In genomic region chr3:53166781-53167291, GRCh38 we compare ENCODE assay signal across 10 cellular contexts. TPM values are rescaled to one million over a fixed set of nuclear protein-coding genes. Genes with fewer than 3 reads are reported as not detected.
DNase-seq lines count a peak whose midpoint lies in the region; ATAC-seq and TF ChIP-seq lines count a peak whose summit lies in the region.
"Had no signal": no experiment of that assay in that cellular context is flagged by ENCODE, and none has a peak within 500 bp of the region (broad histone marks: within the 10 kb centered on the region; RNA-seq: fewer than 3 reads in every experiment).

No MANE protein-coding gene starts in this region.

- H3K9me3 ChIP-seq in NT2/D1 (ENCODE audit: insufficient read depth, low read length) (no peaks in the 10 kb centered on the region), esophagus (ENCODE audit: control insufficient read depth in 2 of 2, insufficient read depth in 1 of 2, low read depth in 1 of 2, low read length in 1 of 2) (no peaks in the 10 kb centered on the region), ovary (no peaks in the 10 kb centered on the region)

- TF ChIP-seq CTCF in ovary (IDR thresholded peaks at IDR 0.05), result no peak

- peak overlapping the region; percentile 14 for H3K9ac ChIP-seq in NT2/D1 (ENCODE audit: insufficient read length, low read depth)

- H3K4me1 ChIP-seq in NT2/D1 (ENCODE audit: insufficient read depth, insufficient read length), result peaks cover 53% of the 10 kb centered on the region
- peaks cover 6 to 36% of the 10 kb centered on the region in 2 donors for H3K4me1 ChIP-seq in esophagus (ENCODE audit: control insufficient read depth in 2 of 2, insufficient read depth in 2 of 2, low read length in 1 of 2)
- H3K4me1 ChIP-seq in ovary (ENCODE audit: insufficient read depth), result peaks cover 5% of the 10 kb centered on the region

- intact Hi-C loops in ovary (cut with DNase I), result loop anchor here in 1 of 4 donors (5.0 kb wide), 1 partner anchor 85 kb away; no protein-coding TSS in a partner anchor

- H3K27me3 ChIP-seq in NT2/D1 (ENCODE audit: insufficient read depth, insufficient read length) (no peaks in the 10 kb centered on the region), esophagus (ENCODE audit: control insufficient read depth in 1 of 2, insufficient read depth in 2 of 2, low read length in 2 of 2) (no peaks in the 10 kb centered on the region), ovary (no peaks in the 10 kb centered on the region)

- H3K36me3 ChIP-seq in NT2/D1 (ENCODE audit: insufficient read depth, insufficient read length, low read length) (peaks cover 20% of the 10 kb centered on the region), esophagus (ENCODE audit: control insufficient read depth in 2 of 2, insufficient read depth in 2 of 2, low read length in 1 of 2) (peaks cover 0 to 6% of the 10 kb centered on the region in 2 donors), ovary (no peaks in the 10 kb centered on the region)

- TF ChIP-seq EP300 in ovary (IDR thresholded peaks at IDR 0.05), result no peak

- ATAC-seq in HG03175 (IDR thresholded peaks at IDR 0.05; ENCODE audit: unreplicated experiment) (no peak), HG03439 (IDR thresholded peaks at IDR 0.05; ENCODE audit: unreplicated experiment) (no peak), HG03521 (IDR thresholded peaks at IDR 0.05; ENCODE audit: unreplicated experiment) (no peak), HG03025 (IDR thresholded peaks at IDR 0.05; ENCODE audit: low FRiP score, unreplicated experiment) (no peak)
- ATAC-seq: activated CD4-positive, alpha-beta T cell treated with anti-CD3 and anti-CD28 coated beads for 36 hours; left colon had no signal

- no peak overlapping the region for H3K4me3 ChIP-seq in NT2/D1 (ENCODE audit: insufficient read length, low read depth)
- H3K4me3 ChIP-seq in esophagus (ENCODE audit: low read depth in 1 of 2, low read length in 2 of 2), result no peak overlapping the region
- H3K4me3 ChIP-seq in ovary, result no peak overlapping the region

- DNase-seq in ELR (ENCODE audit: low read depth) (peak; percentile 86), NT2/D1 (ENCODE audit: low read depth, low spot score) (no peak), ovary (peak in 4 of 5 donors; percentile 31 to 60 (median 36))
- DNase-seq: activated CD4-positive, alpha-beta T cell treated with anti-CD3 and anti-CD28 coated beads for 36 hours had no signal

- no peak for TF ChIP-seq POLR2A in ovary (IDR thresholded peaks at IDR 0.05)

- peak overlapping the region; percentile 34 to 37 for H3K27ac ChIP-seq in esophagus (ENCODE audit: low read depth in 2 of 2, low read length in 1 of 2)
- H3K27ac ChIP-seq in ovary, result no peak overlapping the region

- 59 to 60% methylated on average over 9 of the region's 9 CpGs for whole genome bisulfite sequencing in esophagus, 2 donors
- WGBS in ovary, 3 donors, result 23 to 33% (median 25%) methylated on average over 8 to 9 of the region's 9 CpGs

RNA-seq across cellular contexts. Expression of gene PRKCD, which starts 5.8 kb away (rescaled TPM):
- 10 to 100 TPM; 19.8 to 22.2 TPM for polyA plus RNA-seq in esophagus
- 10 to 100 TPM in 6 of 7 donors, 1 to 10 TPM in 1; 6.6 to 19.7 (median 15.2) TPM for total RNA-seq in ovary
- 10 to 100 TPM in 1 of 2 donors, 1 to 10 TPM in 1; 9.6 to 22.2 TPM for polyA plus RNA-seq in ovary

RNA-seq across cellular contexts. Expression of gene RFT1, which starts 36.6 kb away (rescaled TPM):
- polyA plus RNA-seq in esophagus (10 to 100 TPM in 1 of 2 donors, 1 to 10 TPM in 1; 5.7 to 11.0 TPM), ovary (10 to 100 TPM in 1 of 2 donors, 1 to 10 TPM in 1; 8.3 to 20.8 TPM)
- 10 to 100 TPM in 6 of 7 donors, 1 to 10 TPM in 1; 8.9 to 23.6 (median 17.8) TPM for total RNA-seq in ovary

Comparison
In these comparisons a context has a peak if more than half of its experiments do, and no peak if none do; other contexts are left out.
1. H3K27ac ChIP-seq: peak in esophagus (2 of 2); none in ovary (0 of 2).